ENCODE assay signal across 7 cellular contexts in the genomic region with DNA sequence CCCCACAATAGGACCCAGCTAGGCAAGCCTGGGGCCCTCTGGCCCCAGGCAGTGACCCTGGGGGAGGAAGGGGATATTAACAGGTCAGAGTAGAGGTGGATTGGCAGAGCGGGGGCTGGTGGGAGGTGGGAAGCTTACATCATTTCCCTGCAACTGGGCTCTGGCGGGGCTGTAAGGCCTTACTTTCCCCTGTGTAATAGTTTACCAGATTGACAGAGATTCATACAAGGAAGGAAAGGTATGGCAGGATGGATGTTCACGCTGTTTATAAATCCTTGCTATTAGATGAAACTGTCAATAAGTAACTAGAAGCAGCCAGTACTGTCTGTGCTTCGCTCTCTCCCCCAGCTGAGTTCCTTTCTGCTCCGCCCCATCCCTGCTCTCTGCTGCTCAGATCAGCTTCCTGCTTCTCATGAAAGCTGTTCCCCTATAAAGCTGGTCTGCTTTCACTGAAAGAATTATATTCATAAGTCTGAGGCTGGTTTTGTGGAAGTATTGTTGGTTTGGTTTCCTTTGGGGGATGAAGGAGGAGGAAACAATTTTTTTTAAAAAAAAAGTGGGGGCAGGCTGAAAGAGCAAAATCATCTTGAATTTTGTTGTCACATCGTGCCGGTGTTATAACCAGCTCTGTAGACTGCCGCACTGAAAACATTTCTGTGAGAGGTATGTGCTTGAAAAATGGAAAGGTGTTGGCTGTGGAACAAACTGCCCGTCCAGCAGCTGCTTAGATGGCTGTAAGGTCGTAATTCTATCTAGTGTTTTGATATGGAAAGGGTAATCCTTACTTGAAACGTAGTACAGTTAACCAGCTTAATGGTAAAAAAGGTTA.
DNase-seq lines count a peak whose midpoint lies in the region; ATAC-seq lines count a peak whose summit lies in the region.

No MANE protein-coding gene starts in this region.

- H3K36me3 ChIP-seq in muscle layer of duodenum (ENCODE audit: control insufficient read depth in 1 of 2, insufficient read depth in 2 of 2, low read length in 2 of 2), result no peaks in the 10 kb centered on the region

- ATAC-seq in GM18519 (IDR thresholded peaks at IDR 0.05; ENCODE audit: low FRiP score, unreplicated experiment), result peak; percentile 73
- ATAC-seq in HG02852 (IDR thresholded peaks at IDR 0.05; ENCODE audit: unreplicated experiment), result peak; percentile 93
- peak; percentile 28 for ATAC-seq in esophagus mucosa

- H3K27ac ChIP-seq in muscle layer of duodenum (ENCODE audit: low read length) (peak overlapping the region; percentile 83), substantia nigra (ENCODE audit: low read depth, low read length, poor library complexity, severe bottlenecking) (peak overlapping the region; percentile 67)

- DNase-seq in NCI-H524 treated with DMSO at 0.1 percent for 48 hours (lab: John Stamatoyannopoulos, UW) (peak; percentile 90), activated T-cell treated with anti-CD3 and anti-CD28 coated beads for 1 hour (ENCODE audit: low read depth) (peak; percentile 23), substantia nigra (lab: John Stamatoyannopoulos, UW) (peak in 32 of 49 donors; percentile 3 to 54 (median 19))

- H3K27me3 ChIP-seq in muscle layer of duodenum (ENCODE audit: low read depth, low read length), result no peaks in the 10 kb centered on the region

- peak overlapping the region; percentile 49 to 50 for H3K4me3 ChIP-seq in muscle layer of duodenum (ENCODE audit: low read depth in 1 of 2, low read length in 2 of 2)

- H3K4me1 ChIP-seq in muscle layer of duodenum (ENCODE audit: control insufficient read depth in 1 of 2, insufficient read depth in 2 of 2, low read length in 2 of 2), result peaks cover 0 to 9% of the 10 kb centered on the region in 2 donors

- H3K9me3 ChIP-seq in muscle layer of duodenum (ENCODE audit: control insufficient read depth in 1 of 2, low read length in 2 of 2), result no peaks in the 10 kb centered on the region

Comparison
In these comparisons a context has a peak if more than half of its experiments do, and no peak if none do; other contexts are left out.
1. Peak in every context shown above with its lines: DNase-seq, ATAC-seq, H3K4me3 ChIP-seq and H3K27ac ChIP-seq.
2. ATAC-seq: peak in every context shown above with its lines; median percentile 93 in HG02852; 73 in GM18519; 28 in esophagus mucosa.
3. DNase-seq: peak in every context shown above with its lines; median percentile 90 in NCI-H524 treated with DMSO at 0.1 percent for 48 hours; 23 in activated T-cell treated with anti-CD3 and anti-CD28 coated beads for 1 hour; 19 in substantia nigra.